19 cellular contexts compared by ENCODE assay signal in the genomic region with DNA sequence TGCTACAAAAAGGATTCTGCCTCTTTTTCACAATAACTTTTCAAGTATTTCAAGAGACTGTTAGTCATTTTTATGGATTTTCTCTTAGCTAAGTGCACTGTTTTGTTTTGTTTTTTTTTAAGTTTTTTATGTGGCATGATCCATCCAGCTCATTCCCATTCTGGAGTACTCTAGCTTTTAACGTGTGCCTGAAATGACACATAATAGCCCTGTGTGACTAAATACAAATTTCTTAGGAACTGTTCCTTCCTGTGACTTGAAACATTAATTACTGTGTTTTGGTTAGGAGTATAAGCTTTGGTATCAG.
DNase-seq lines count a peak whose midpoint lies in the region; ATAC-seq and TF ChIP-seq lines count a peak whose summit lies in the region.
"Had no signal": no experiment of that assay in that cellular context is flagged by ENCODE, and none has a peak within 500 bp of the region (broad histone marks: within the 10 kb centered on the region; RNA-seq: fewer than 3 reads in every experiment).

No MANE protein-coding gene starts in this region.

- CTCF ChIA-PET in IMR-90 (lab: Yijun Ruan, JAX) = interaction anchor here (0.6 kb wide), 2 partner anchors 21 to 1749 kb away, joined by 3 to 8 read pairs; no protein-coding TSS in a partner anchor

- peaks cover 0 to 4% of the 10 kb centered on the region in 2 experiments; a peak in 1 of 4 replicates for H3K79me1 ChIP-seq in IMR-90 (ENCODE audit: low read depth in 1 of 2, low read length in 2 of 2)

- H3K27me3 ChIP-seq in DOHH2 (ENCODE audit: control insufficient read depth, low read length) = no peaks in the 10 kb centered on the region
- no peaks in the 10 kb centered on the region for H3K27me3 ChIP-seq in IMR-90 (ENCODE audit: control insufficient read depth, insufficient read depth, low read length)
- H3K27me3 ChIP-seq in sigmoid colon = no peaks in the 10 kb centered on the region
- H3K27me3 ChIP-seq: gastrocnemius medialis, neutrophil, testis had no signal

- no peak overlapping the region for H3K4ac ChIP-seq in IMR-90 (ENCODE audit: low read depth, low read length)

- H2BK5ac ChIP-seq in IMR-90 (ENCODE audit: low read depth, low read length, poor library complexity, severe bottlenecking) = no peak overlapping the region

- H3K79me2 ChIP-seq in DOHH2 (ENCODE audit: control insufficient read depth, low read length) = peaks cover 84% of the 10 kb centered on the region

- no peak overlapping the region for H3K23ac ChIP-seq in IMR-90 (ENCODE audit: low read depth, low read length)

- H3K9me3 ChIP-seq in DOHH2 (ENCODE audit: control insufficient read depth, insufficient read depth, low read length) (peaks cover 11% of the 10 kb centered on the region), IMR-90 (ENCODE audit: control insufficient read depth, insufficient read depth, low read length) (no peaks in the 10 kb centered on the region), sigmoid colon (no peaks in the 10 kb centered on the region)
- H3K9me3 ChIP-seq: gastrocnemius medialis, neutrophil, testis had no signal

- ATAC-seq in IMR-90 (ENCODE audit: low read depth) = no peak; the same call in 1 of the 2 replicates
- ATAC-seq in HG02678 (IDR thresholded peaks at IDR 0.05; ENCODE audit: unreplicated experiment) = no peak
- ATAC-seq in GM21360 (IDR thresholded peaks at IDR 0.05; ENCODE audit: unreplicated experiment) = no peak
- ATAC-seq: activated CD8-positive, alpha-beta memory T cell treated with anti-CD3 and anti-CD28 coated beads, Interleukin-2, amount 10 ng/mL, durations not matched to agents 7 days and 5 days; gastrocnemius medialis had no signal

- TF ChIP-seq POLR2A in IMR-90 (IDR thresholded peaks at IDR 0.05; ENCODE audit: low read depth, low read length) (no peak), sigmoid colon (IDR thresholded peaks at IDR 0.05) (no peak)

- no CpG with 5 or more reads among the region's 1 CpG for WGBS in IMR-90 (ENCODE audit: extremely low coverage in 2 of 2, insufficient read length in 1 of 2), 2 experiments
- WGBS in sigmoid colon, 2 donors = 79 to 92% methylated on average over 1 of the region's 1 CpG

- DNase-seq in IMR-90 (peak; percentile 25), dedifferentiated amniotic fluid mesenchymal stem cell (ENCODE audit: extremely low spot score) (peak; percentile 19), sigmoid colon (no peak), NCI-H526 treated with DMSO at 0.1 percent for 48 hours (lab: John Stamatoyannopoulos, UW) (no peak), NCI-H510A (lab: John Stamatoyannopoulos, UW) (no peak)
- DNase-seq: activated CD8-positive, alpha-beta memory T cell treated with anti-CD3 and anti-CD28 coated beads, Interleukin-2, amount 10 ng/mL, durations not matched to agents 7 days and 5 days; activated naive CD4-positive, alpha-beta T cell treated with anti-CD3 and anti-CD28 coated beads, Interleukin-2, amount 50 U/mL, for 16 hours; C1 segment of cervical spinal cord; effector memory CD4-positive, alpha-beta T cell; gastrocnemius medialis; mammary epithelial cell; MV-4-11; small intestine; testis; WERI-Rb-1 had no signal

- in situ Hi-C loops in IMR-90 (cut with MboI; ENCODE audit: low sequenced_read_pairs) = no loop called here

- H3K36me3 ChIP-seq in DOHH2 (ENCODE audit: control insufficient read depth, low read length) (peaks cover 52% of the 10 kb centered on the region), IMR-90 (ENCODE audit: control insufficient read depth, insufficient read depth, low read length) (no peaks in the 10 kb centered on the region), sigmoid colon (no peaks in the 10 kb centered on the region)
- H3K36me3 ChIP-seq: gastrocnemius medialis, neutrophil, WERI-Rb-1 had no signal

- H4K8ac ChIP-seq in IMR-90 (ENCODE audit: low read depth in 2 of 2, low read length in 2 of 2) = no peak overlapping the region

- H3K9ac ChIP-seq in IMR-90 (ENCODE audit: low read depth, low read length) = no peak overlapping the region

- no peak overlapping the region for H3K56ac ChIP-seq in IMR-90 (ENCODE audit: extremely low read depth, insufficient read depth, low read length)

- H3K27ac ChIP-seq in DOHH2 (ENCODE audit: low read depth, low read length) = peak overlapping the region; percentile 99
- H3K27ac ChIP-seq in IMR-90 (ENCODE audit: insufficient read depth, low read length) = no peak overlapping the region
- H3K27ac ChIP-seq in sigmoid colon = peak overlapping the region in 3 of 4 donors; percentile 1 to 27 (median 21)
- H3K27ac ChIP-seq: gastrocnemius medialis, neutrophil, testis, WERI-Rb-1 had no signal

- no TSS peak for BruUV-seq in IMR-90 (replicated peaks; lab: Mats Ljungman, UMichigan)

- peaks cover 97% of the 10 kb centered on the region for H3K4me1 ChIP-seq in DOHH2 (ENCODE audit: control insufficient read depth, low read length)
- H3K4me1 ChIP-seq in IMR-90 (ENCODE audit: control insufficient read depth, insufficient read depth, low read length) = no peaks in the 10 kb centered on the region
- peaks cover 0 to 3% (median 0%) of the 10 kb centered on the region in 4 donors for H3K4me1 ChIP-seq in sigmoid colon
- H3K4me1 ChIP-seq: testis had no signal

- TF ChIP-seq EP300 in sigmoid colon (IDR thresholded peaks at IDR 0.05) = no peak

- H3K9me2 ChIP-seq in DOHH2 (replicated peaks; ENCODE audit: control insufficient read depth, low read length) = no peaks in the 10 kb centered on the region

- H3F3A ChIP-seq in DOHH2 (ENCODE audit: control insufficient read depth, insufficient read depth) = peaks cover 71% of the 10 kb centered on the region

- intact Hi-C loops in IMR-90 (cut with micrococcal nuclease) (no loop called here), sigmoid colon (cut with DNase I) (no loop called here)

- no peak overlapping the region for H4K5ac ChIP-seq in IMR-90 (ENCODE audit: low read depth, low read length)

- H2BK120ac ChIP-seq in IMR-90 (ENCODE audit: low read depth, low read length) = no peak overlapping the region

- dilution Hi-C loops in IMR-90 (cut with HindIII; ENCODE audit: low sequenced_read_pairs, unreplicated experiment) = no loop called here

- no peak overlapping the region for H2AFZ ChIP-seq in IMR-90 (replicated peaks; ENCODE audit: low read length, poor library complexity)

- no peak overlapping the region for H2AK5ac ChIP-seq in IMR-90 (ENCODE audit: low read depth, low read length)

- H3K4me2 ChIP-seq in DOHH2 (ENCODE audit: low read length) (peak overlapping the region; percentile 91), IMR-90 (ENCODE audit: low read depth, low read length) (no peak overlapping the region)

- no peak overlapping the region for H2BK15ac ChIP-seq in IMR-90 (ENCODE audit: low read depth, low read length)

- H3K4me3 ChIP-seq in DOHH2 (ENCODE audit: low read length) (peak overlapping the region; percentile 69), IMR-90 (ENCODE audit: insufficient read depth, low read depth, low read length) (no peak overlapping the region), sigmoid colon (peak overlapping the region in 1 of 4 donors; percentile 11)

- TF ChIP-seq CTCF in DOHH2 (IDR thresholded peaks at IDR 0.05; ENCODE audit: low read depth, low read length, poor library complexity, severe bottlenecking) (no peak), IMR-90 (conservative IDR thresholded peaks at IDR 0.05; ENCODE audit: low read depth, low read length) (no peak), sigmoid colon (IDR thresholded peaks at IDR 0.05) (no peak)

- no peak overlapping the region for H3K18ac ChIP-seq in IMR-90 (ENCODE audit: low read depth, low read length)

- H4K91ac ChIP-seq in IMR-90 (ENCODE audit: insufficient read depth, low read depth, low read length) = no peak overlapping the region

- H3K9me1 ChIP-seq in IMR-90 (ENCODE audit: insufficient read depth, low read length) = no peaks in the 10 kb centered on the region

- POLR2A ChIA-PET in IMR-90 (lab: Charles Lee; ENCODE audit: unreplicated experiment) = no interaction called here

- H2AK9ac ChIP-seq in IMR-90 (replicated peaks; ENCODE audit: low read depth, low read length, poor library complexity) = no peak overlapping the region

- no peak for TF ChIP-seq RAD21 in IMR-90 (IDR thresholded peaks at IDR 0.05; ENCODE audit: low read length)

- H3K14ac ChIP-seq in IMR-90 (replicated peaks; ENCODE audit: low read depth, low read length) = no peak overlapping the region

- H4K20me1 ChIP-seq in DOHH2 (ENCODE audit: control insufficient read depth, insufficient read depth, low read depth, low read length) = no peaks in the 10 kb centered on the region
- no peaks in the 10 kb centered on the region for H4K20me1 ChIP-seq in IMR-90 (ENCODE audit: insufficient read depth, low read length)

- no peak overlapping the region for H2BK20ac ChIP-seq in IMR-90 (ENCODE audit: low read depth, low read length)

TF ChIP-seq in IMR-90, 13 proteins besides CTCF, POLR2A, EP300 and RAD21 (continues in another document):
- TF ChIP-seq SMC3 (IDR thresholded peaks at IDR 0.05; ENCODE audit: low read depth, low read length) = no peak
- TF ChIP-seq MAZ (IDR thresholded peaks at IDR 0.05; ENCODE audit: borderline replicate concordance, low read depth, low read length) = no peak
- TF ChIP-seq NFE2L2 (IDR thresholded peaks at IDR 0.05; ENCODE audit: low read depth, low read length) = no peak
- TF ChIP-seq RCOR1 (IDR thresholded peaks at IDR 0.05; ENCODE audit: insufficient replicate concordance, low read length) = no peak
- TF ChIP-seq, protein P1, sequence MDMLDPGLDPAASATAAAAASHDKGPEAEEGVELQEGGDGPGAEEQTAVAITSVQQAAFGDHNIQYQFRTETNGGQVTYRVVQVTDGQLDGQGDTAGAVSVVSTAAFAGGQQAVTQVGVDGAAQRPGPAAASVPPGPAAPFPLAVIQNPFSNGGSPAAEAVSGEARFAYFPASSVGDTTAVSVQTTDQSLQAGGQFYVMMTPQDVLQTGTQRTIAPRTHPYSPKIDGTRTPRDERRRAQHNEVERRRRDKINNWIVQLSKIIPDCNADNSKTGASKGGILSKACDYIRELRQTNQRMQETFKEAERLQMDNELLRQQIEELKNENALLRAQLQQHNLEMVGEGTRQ (IDR thresholded peaks at IDR 0.05; ENCODE audit: low read depth, low read length) = no peak
- TF ChIP-seq FOS (IDR thresholded peaks at IDR 0.05; ENCODE audit: low read depth, low read length) = no peak
- TF ChIP-seq RFX5 (IDR thresholded peaks at IDR 0.05; ENCODE audit: low read depth, low read length) = no peak
- TF ChIP-seq CEBPB (IDR thresholded peaks at IDR 0.05; ENCODE audit: low read depth, low read length) = no peak
- TF ChIP-seq MXI1 (IDR thresholded peaks at IDR 0.05; ENCODE audit: borderline replicate concordance, low read depth, low read length) = no peak
- no peak for TF ChIP-seq BHLHE40 (IDR thresholded peaks at IDR 0.05; ENCODE audit: low read depth, low read length)
- no peak for TF ChIP-seq MAFK (IDR thresholded peaks at IDR 0.05; ENCODE audit: low read depth, low read length)

Comparison
In these comparisons a context has a peak if more than half of its experiments do, and no peak if none do; other contexts are left out.
1. DNase-seq: peak in IMR-90 (single experiment) and dedifferentiated amniotic fluid mesenchymal stem cell (single experiment); none in sigmoid colon (single experiment), NCI-H526 treated with DMSO at 0.1 percent for 48 hours (single experiment) and NCI-H510A (single experiment).